ENCODE assay signal across 19 cellular contexts in the genomic region with DNA sequence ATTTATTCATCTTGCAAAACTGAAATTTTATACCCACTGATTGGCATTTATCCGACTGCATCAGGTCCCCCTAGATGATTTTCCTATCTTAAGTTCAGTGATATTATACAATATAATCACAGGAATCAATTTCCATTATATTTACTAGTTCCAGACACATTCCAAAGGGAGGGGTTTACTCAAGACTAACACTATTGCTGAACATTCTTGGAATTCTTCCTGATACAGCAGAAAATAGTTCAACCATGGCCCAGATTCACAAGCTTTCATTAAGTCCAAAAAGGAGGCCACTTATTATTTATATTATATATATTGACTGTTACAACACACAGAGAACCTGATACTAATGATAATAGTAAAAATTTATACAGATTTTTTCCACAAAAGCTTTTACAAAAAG.
A peak's percentile ranks its signal among the peaks of the same experiment; 100 is the strongest.
DNase-seq lines count a peak whose midpoint lies in the region; TF ChIP-seq lines count a peak whose summit lies in the region.
"Had no signal": no experiment of that assay in that cellular context is flagged by ENCODE, and none has a peak within 500 bp of the region (broad histone marks: within the 10 kb centered on the region; RNA-seq: fewer than 3 reads in every experiment).

No MANE protein-coding gene starts in this region.

- H3K4me1 Mint-ChIP-seq in neural progenitor cell = peaks cover 5% of the 10 kb centered on the region

- H3K9ac ChIP-seq in SK-N-SH = no peak overlapping the region
- H3K9ac ChIP-seq in neural progenitor cell = no peak overlapping the region

- H3K9me2 ChIP-seq in SK-N-SH = no peaks in the 10 kb centered on the region

- H3K4me2 ChIP-seq in SK-N-SH = no peak overlapping the region
- no peak overlapping the region for H3K4me2 ChIP-seq in neural progenitor cell
- H3K4me2 ChIP-seq: PC-9 had no signal

- CTCF ChIA-PET in SK-N-SH (lab: Yijun Ruan, JAX) = interaction anchor here (0.9 to 1.6 kb wide), 2 partner anchors 10 to 13 kb away, joined by 3 to 4 read pairs; no protein-coding TSS in a partner anchor

- H3K4me3 Mint-ChIP-seq in neural progenitor cell = no peak overlapping the region

- peak overlapping the region; percentile 20; the same call in 1 of the 2 replicates for H2AFZ ChIP-seq in SK-N-SH (ENCODE audit: low read depth)
- H2AFZ ChIP-seq in neural progenitor cell (replicated peaks) = no peak overlapping the region
- H2AFZ ChIP-seq: PC-9 had no signal

- no peaks in the 10 kb centered on the region for H3K27me3 Mint-ChIP-seq in neural progenitor cell (ENCODE audit: insufficient read depth, low read depth)

- TF ChIP-seq CTCF in SK-N-SH (IDR thresholded peaks at IDR 0.05) (no peak), fibroblast of mammary gland (conservative IDR thresholded peaks at IDR 0.05; ENCODE audit: control insufficient read depth, insufficient read depth, low read depth, low read length) (no peak), neural progenitor cell (IDR thresholded peaks at IDR 0.05) (no peak)

- no peaks in the 10 kb centered on the region for H4K20me1 ChIP-seq in SK-N-SH (ENCODE audit: insufficient read depth)
- H4K20me1 ChIP-seq in neural progenitor cell (ENCODE audit: low read depth) = no peaks in the 10 kb centered on the region

- no peak overlapping the region for H3K27ac Mint-ChIP-seq in neural progenitor cell

- peaks cover 3% of the 10 kb centered on the region for H3K9me3 Mint-ChIP-seq in neural progenitor cell

- no peaks in the 10 kb centered on the region for H3K36me3 Mint-ChIP-seq in neural progenitor cell

- POLR2A ChIA-PET in SK-N-SH (lab: Yijun Ruan, JAX) = no interaction called here

- TF ChIP-seq EP300 in SK-N-SH (IDR thresholded peaks at IDR 0.05; ENCODE audit: borderline replicate concordance in 1 of 2, low read depth in 1 of 2, low read length in 1 of 2) = no peak

- H3K27ac ChIP-seq in SK-N-SH (ENCODE audit: low read depth in 2 of 2, low read length in 1 of 2) (peak overlapping the region in 1 of 2 experiments; percentile 74; a peak in 1 of 4 replicates), neural progenitor cell (no peak overlapping the region)
- H3K27ac ChIP-seq: PC-9, right lobe of liver, suprapubic skin had no signal

- WGBS in SK-N-SH (ENCODE audit: low lambda C conversion rate) = 0% methylated on average over 1 of the region's 1 CpG

- no peak for TF ChIP-seq RAD21 in SK-N-SH (IDR thresholded peaks at IDR 0.05; ENCODE audit: low read length)

- H3F3A ChIP-seq in SK-N-SH (replicated peaks; ENCODE audit: insufficient read depth) = peaks cover 8% of the 10 kb centered on the region
- H3F3A ChIP-seq in neural progenitor cell (ENCODE audit: low read depth) = no peaks in the 10 kb centered on the region

- peak; percentile 72 for DNase-seq in EH (ENCODE audit: low read depth)
- DNase-seq in SK-N-SH = no peak
- peak; percentile 27 for DNase-seq in fibroblast of mammary gland (ENCODE audit: low read depth)
- peak; percentile 55 for DNase-seq in neural progenitor cell (ENCODE audit: low spot score)
- no peak for DNase-seq in MV-4-11 (lab: John Stamatoyannopoulos, UW)
- DNase-seq in anterior cingulate cortex (lab: John Stamatoyannopoulos, UW) = no peak
- DNase-seq in NCI-H1092 treated with DMSO at 0.1 percent for 48 hours (lab: John Stamatoyannopoulos, UW) = no peak
- no peak for DNase-seq in Ammon's horn (ENCODE audit: low spot score)
- DNase-seq: activated naive CD4-positive, alpha-beta T cell treated with anti-CD3 and anti-CD28 coated beads, Interleukin-2, amount 50 U/mL, for 16 hours; Calu3; effector CD4-positive, alpha-beta T cell; foreskin melanocyte; GF-D8; NCI-H2081 treated with DMSO at 0.1 percent for 48 hours; NCI-H69; PC-9; right lobe of liver; stimulated activated CD4-positive, alpha-beta T cell treated with anti-CD3 and anti-CD28 coated beads, Interleukin-2, amount 100 ng/mL, for 48 hours had no signal

- peaks cover 0 to 10% of the 10 kb centered on the region in 2 experiments; a peak in 2 of 4 replicates for H3K4me1 ChIP-seq in SK-N-SH (ENCODE audit: control insufficient read depth in 1 of 2, insufficient read depth in 2 of 2, low read depth in 1 of 2, low read length in 1 of 2)
- H3K4me1 ChIP-seq in neural progenitor cell = peaks cover 12% of the 10 kb centered on the region
- H3K4me1 ChIP-seq: suprapubic skin had no signal

- H3K79me2 ChIP-seq in SK-N-SH (ENCODE audit: insufficient read depth) (no peaks in the 10 kb centered on the region), neural progenitor cell (ENCODE audit: low read depth) (no peaks in the 10 kb centered on the region)

- H3K36me3 ChIP-seq in SK-N-SH (replicated peaks in 1 of 2; ENCODE audit: control insufficient read depth in 1 of 2, insufficient read depth in 2 of 2, low read length in 1 of 2) = peaks cover 0 to 4% of the 10 kb centered on the region in 2 experiments
- no peaks in the 10 kb centered on the region for H3K36me3 ChIP-seq in neural progenitor cell
- H3K36me3 ChIP-seq: right lobe of liver, suprapubic skin had no signal

- H3K9me3 ChIP-seq in SK-N-SH (no peaks in the 10 kb centered on the region), neural progenitor cell (ENCODE audit: low read depth) (no peaks in the 10 kb centered on the region)
- H3K9me3 ChIP-seq: right lobe of liver had no signal

- H3K4me3 ChIP-seq in SK-N-SH (ENCODE audit: low read depth in 2 of 2, low read length in 1 of 2) (no peak overlapping the region), fibroblast of mammary gland (ENCODE audit: control insufficient read depth, low read depth, low read length) (no peak overlapping the region), neural progenitor cell (no peak overlapping the region)
- H3K4me3 ChIP-seq: PC-9, right lobe of liver, suprapubic skin had no signal

- H3K27me3 ChIP-seq in SK-N-SH (ENCODE audit: insufficient read depth) (no peaks in the 10 kb centered on the region), neural progenitor cell (no peaks in the 10 kb centered on the region)
- H3K27me3 ChIP-seq: right lobe of liver, suprapubic skin had no signal

TF ChIP-seq in SK-N-SH, 30 proteins besides CTCF, POLR2A, EP300 and RAD21:
- TF ChIP-seq, protein P1, sequence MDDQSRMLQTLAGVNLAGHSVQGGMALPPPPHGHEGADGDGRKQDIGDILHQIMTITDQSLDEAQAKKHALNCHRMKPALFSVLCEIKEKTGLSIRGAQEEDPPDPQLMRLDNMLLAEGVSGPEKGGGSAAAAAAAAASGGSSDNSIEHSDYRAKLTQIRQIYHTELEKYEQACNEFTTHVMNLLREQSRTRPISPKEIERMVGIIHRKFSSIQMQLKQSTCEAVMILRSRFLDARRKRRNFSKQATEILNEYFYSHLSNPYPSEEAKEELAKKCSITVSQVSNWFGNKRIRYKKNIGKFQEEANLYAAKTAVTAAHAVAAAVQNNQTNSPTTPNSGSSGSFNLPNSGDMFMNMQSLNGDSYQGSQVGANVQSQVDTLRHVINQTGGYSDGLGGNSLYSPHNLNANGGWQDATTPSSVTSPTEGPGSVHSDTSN (IDR thresholded peaks at IDR 0.05) = peak; percentile 31; the same call in 1 of the 2 replicates
- TF ChIP-seq TAF1 (IDR thresholded peaks at IDR 0.05; ENCODE audit: borderline replicate concordance, low read depth, low read length) (no peak), TCF12 (IDR thresholded peaks at IDR 0.05) (peak; percentile 74), TEAD4 (IDR thresholded peaks at IDR 0.05; ENCODE audit: borderline replicate concordance, insufficient read depth) (peak; percentile 52; the same call in 1 of the 2 replicates), NFIC (IDR thresholded peaks at IDR 0.05; ENCODE audit: borderline replicate concordance) (no peak), SMC3 (IDR thresholded peaks at IDR 0.05; ENCODE audit: low read depth, low read length) (no peak)
- TF ChIP-seq, protein P2, sequence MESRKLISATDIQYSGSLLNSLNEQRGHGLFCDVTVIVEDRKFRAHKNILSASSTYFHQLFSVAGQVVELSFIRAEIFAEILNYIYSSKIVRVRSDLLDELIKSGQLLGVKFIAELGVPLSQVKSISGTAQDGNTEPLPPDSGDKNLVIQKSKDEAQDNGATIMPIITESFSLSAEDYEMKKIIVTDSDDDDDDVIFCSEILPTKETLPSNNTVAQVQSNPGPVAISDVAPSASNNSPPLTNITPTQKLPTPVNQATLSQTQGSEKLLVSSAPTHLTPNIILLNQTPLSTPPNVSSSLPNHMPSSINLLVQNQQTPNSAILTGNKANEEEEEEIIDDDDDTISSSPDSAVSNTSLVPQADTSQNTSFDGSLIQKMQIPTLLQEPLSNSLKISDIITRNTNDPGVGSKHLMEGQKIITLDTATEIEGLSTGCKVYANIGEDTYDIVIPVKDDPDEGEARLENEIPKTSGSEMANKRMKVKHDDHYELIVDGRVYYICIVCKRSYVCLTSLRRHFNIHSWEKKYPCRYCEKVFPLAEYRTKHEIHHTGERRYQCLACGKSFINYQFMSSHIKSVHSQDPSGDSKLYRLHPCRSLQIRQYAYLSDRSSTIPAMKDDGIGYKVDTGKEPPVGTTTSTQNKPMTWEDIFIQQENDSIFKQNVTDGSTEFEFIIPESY (IDR thresholded peaks at IDR 0.05; ENCODE audit: borderline replicate concordance, low read depth) = no peak

Comparison
In these comparisons a context has a peak if more than half of its experiments do, and no peak if none do; other contexts are left out.
1. DNase-seq: peak in EH (single experiment), fibroblast of mammary gland (single experiment) and neural progenitor cell (single experiment); none in SK-N-SH (single experiment), MV-4-11 (single experiment), anterior cingulate cortex (0 of 58), NCI-H1092 treated with DMSO at 0.1 percent for 48 hours (single experiment) and Ammon's horn (single experiment).